21 cellular contexts compared by ENCODE assay signal in genomic region chr17:6393368-6393952, GRCh38. TPM values are rescaled to one million over a fixed set of nuclear protein-coding genes. Genes with fewer than 3 reads are reported as not detected.
DNase-seq lines count a peak whose midpoint lies in the region; ATAC-seq lines count a peak whose summit lies in the region.
"Had no signal": no experiment of that assay in that cellular context is flagged by ENCODE, and none has a peak within 500 bp of the region (broad histone marks: within the 10 kb centered on the region; RNA-seq: fewer than 3 reads in every experiment).

No MANE protein-coding gene starts in this region.

- H3K27me3 ChIP-seq in neuronal stem cell (ENCODE audit: control insufficient read depth in 3 of 3, insufficient read depth in 3 of 3, low read depth in 1 of 3, low read length in 3 of 3) = no peaks in the 10 kb centered on the region

- no peak overlapping the region for H3K27ac Mint-ChIP-seq in activated T-helper 17 cell treated with anti-CD3 and anti-CD28 coated beads, Interleukin-2, amount 50 U/mL, for 72 hours
- H3K27ac Mint-ChIP-seq in T-helper 17 cell = no peak overlapping the region
- H3K27ac Mint-ChIP-seq in activated T-cell treated with anti-CD3 and anti-CD28 coated beads, Interleukin-2, amount 50 U/mL, for 24 hours = no peak overlapping the region
- H3K27ac Mint-ChIP-seq: activated naive CD4-positive, alpha-beta T cell treated with anti-CD3 and anti-CD28 coated beads, Interleukin-2, amount 10 ng/mL, durations not matched to agents 7 days and 5 days; CD14-positive monocyte had no signal

- no peak overlapping the region for H3K4me2 ChIP-seq in neuronal stem cell (ENCODE audit: insufficient read depth, low read length, poor library complexity, severe bottlenecking)

- WGBS in neuronal stem cell (ENCODE audit: extremely low coverage in 2 of 2, insufficient read length in 2 of 2, insufficient replicate concordance in 1 of 2), 2 donors = no CpG with 5 or more reads among the region's 13 CpGs

- no peak overlapping the region for H2BK5ac ChIP-seq in neuronal stem cell (ENCODE audit: low read length)

- no peak overlapping the region for H3K23ac ChIP-seq in neuronal stem cell (ENCODE audit: low read depth, low read length, poor library complexity)

- no peaks in the 10 kb centered on the region for H3K4me1 Mint-ChIP-seq in activated T-helper 17 cell treated with anti-CD3 and anti-CD28 coated beads, Interleukin-2, amount 50 U/mL, for 72 hours
- no peaks in the 10 kb centered on the region for H3K4me1 Mint-ChIP-seq in T-helper 17 cell
- H3K4me1 Mint-ChIP-seq in activated T-cell treated with anti-CD3 and anti-CD28 coated beads, Interleukin-2, amount 50 U/mL, for 24 hours (ENCODE audit: low read depth) = no peaks in the 10 kb centered on the region
- H3K4me1 Mint-ChIP-seq: activated naive CD4-positive, alpha-beta T cell treated with anti-CD3 and anti-CD28 coated beads, Interleukin-2, amount 10 ng/mL, durations not matched to agents 7 days and 5 days; CD14-positive monocyte had no signal

- H3K79me1 ChIP-seq in neuronal stem cell (ENCODE audit: low read depth, low read length) = no peaks in the 10 kb centered on the region

- no peaks in the 10 kb centered on the region for H3K36me3 ChIP-seq in neuronal stem cell (replicated peaks in 1 of 2; ENCODE audit: control insufficient read depth in 2 of 2, insufficient read depth in 2 of 2, low read length in 2 of 2)
- H3K36me3 ChIP-seq: left ventricle myocardium inferior, sigmoid colon had no signal

- peak overlapping the region; percentile 31 for H3K14ac ChIP-seq in neuronal stem cell (ENCODE audit: low read length)

- no peak overlapping the region for H2BK120ac ChIP-seq in neuronal stem cell (ENCODE audit: low read depth, low read length)

- H2BK15ac ChIP-seq in neuronal stem cell (ENCODE audit: low read length) = no peak overlapping the region

- no peak overlapping the region for H2AFZ ChIP-seq in neuronal stem cell (ENCODE audit: low read length)

- no peak overlapping the region for H2BK12ac ChIP-seq in neuronal stem cell (ENCODE audit: low read length)

- H3K9me3 Mint-ChIP-seq in activated T-helper 17 cell treated with anti-CD3 and anti-CD28 coated beads, Interleukin-2, amount 50 U/mL, for 72 hours = no peaks in the 10 kb centered on the region
- no peaks in the 10 kb centered on the region for H3K9me3 Mint-ChIP-seq in activated T-cell treated with anti-CD3 and anti-CD28 coated beads, Interleukin-2, amount 50 U/mL, for 24 hours
- H3K9me3 Mint-ChIP-seq: activated naive CD4-positive, alpha-beta T cell treated with anti-CD3 and anti-CD28 coated beads, Interleukin-2, amount 10 ng/mL, durations not matched to agents 7 days and 5 days had no signal

- H3K18ac ChIP-seq in neuronal stem cell (ENCODE audit: low read length) = no peak overlapping the region

- H3K27me3 Mint-ChIP-seq in activated T-helper 17 cell treated with anti-CD3 and anti-CD28 coated beads, Interleukin-2, amount 50 U/mL, for 72 hours = peaks cover 23% of the 10 kb centered on the region
- peaks cover 43% of the 10 kb centered on the region for H3K27me3 Mint-ChIP-seq in T-helper 17 cell
- peaks cover 41% of the 10 kb centered on the region for H3K27me3 Mint-ChIP-seq in activated T-cell treated with anti-CD3 and anti-CD28 coated beads, Interleukin-2, amount 50 U/mL, for 24 hours

- peaks cover 0 to 2% of the 10 kb centered on the region in 2 donors for H3K9me3 ChIP-seq in neuronal stem cell (replicated peaks in 1 of 2; ENCODE audit: control insufficient read depth in 2 of 2, insufficient read depth in 1 of 2, low read depth in 1 of 2, low read length in 2 of 2)
- no peaks in the 10 kb centered on the region for H3K9me3 ChIP-seq in T-helper 17 cell (ENCODE audit: control insufficient read depth, low read length, poor library complexity, severe bottlenecking)
- H3K9me3 ChIP-seq: sigmoid colon had no signal

- H3K4ac ChIP-seq in neuronal stem cell (ENCODE audit: low read length) = no peak overlapping the region

- H3K27ac ChIP-seq in neuronal stem cell (replicated peaks; ENCODE audit: low read length) = no peak overlapping the region
- H3K27ac ChIP-seq: left ventricle myocardium inferior, sigmoid colon had no signal

- no peak overlapping the region for H3K9ac ChIP-seq in neuronal stem cell (ENCODE audit: low read depth, low read length, poor library complexity)

- H3K4me3 Mint-ChIP-seq in activated T-helper 17 cell treated with anti-CD3 and anti-CD28 coated beads, Interleukin-2, amount 50 U/mL, for 72 hours = no peak overlapping the region
- H3K4me3 Mint-ChIP-seq in T-helper 17 cell = no peak overlapping the region
- no peak overlapping the region for H3K4me3 Mint-ChIP-seq in activated T-cell treated with anti-CD3 and anti-CD28 coated beads, Interleukin-2, amount 50 U/mL, for 24 hours
- H3K4me3 Mint-ChIP-seq: activated naive CD4-positive, alpha-beta T cell treated with anti-CD3 and anti-CD28 coated beads, Interleukin-2, amount 10 ng/mL, durations not matched to agents 7 days and 5 days; CD14-positive monocyte had no signal

- ATAC-seq in activated T-helper 17 cell treated with anti-CD3 and anti-CD28 coated beads, Interleukin-2, amount 50 U/mL, for 72 hours (replicated peaks) = no peak
- no peak for ATAC-seq in T-helper 17 cell

- H3K4me3 ChIP-seq in neuronal stem cell (ENCODE audit: low read length in 2 of 2) = no peak overlapping the region
- H3K4me3 ChIP-seq: left ventricle myocardium inferior, sigmoid colon had no signal

- H4K8ac ChIP-seq in neuronal stem cell (ENCODE audit: low read depth, low read length) = no peak overlapping the region

- H3K36me3 Mint-ChIP-seq in activated T-helper 17 cell treated with anti-CD3 and anti-CD28 coated beads, Interleukin-2, amount 50 U/mL, for 72 hours (ENCODE audit: low read depth) = no peaks in the 10 kb centered on the region
- H3K36me3 Mint-ChIP-seq in T-helper 17 cell (ENCODE audit: low read depth) = peaks cover 2% of the 10 kb centered on the region
- H3K36me3 Mint-ChIP-seq in activated T-cell treated with anti-CD3 and anti-CD28 coated beads, Interleukin-2, amount 50 U/mL, for 24 hours (ENCODE audit: low read depth) = no peaks in the 10 kb centered on the region
- H3K36me3 Mint-ChIP-seq: activated naive CD4-positive, alpha-beta T cell treated with anti-CD3 and anti-CD28 coated beads, Interleukin-2, amount 10 ng/mL, durations not matched to agents 7 days and 5 days; CD14-positive monocyte had no signal

- H3K4me1 ChIP-seq in neuronal stem cell (ENCODE audit: control insufficient read depth in 2 of 2, insufficient read depth in 1 of 2, low read depth in 1 of 2, low read length in 2 of 2) = peaks cover 10 to 16% of the 10 kb centered on the region in 2 donors
- H3K4me1 ChIP-seq: left ventricle myocardium inferior, sigmoid colon had no signal

- no peak overlapping the region for H4K91ac ChIP-seq in neuronal stem cell (ENCODE audit: low read depth, low read length, poor library complexity)

- peak; percentile 6 for DNase-seq in NCI-H1694 treated with DMSO at 0.1 percent for 48 hours (lab: John Stamatoyannopoulos, UW)
- DNase-seq in NCI-H1694 (lab: John Stamatoyannopoulos, UW) = no peak
- DNase-seq in NCI-H1105 treated with DMSO at 0.1 percent for 48 hours (lab: John Stamatoyannopoulos, UW) = peak; percentile 88
- peak; percentile 53 for DNase-seq in astrocyte of the hippocampus (ENCODE audit: low read depth, low spot score)
- DNase-seq in neuronal stem cell (ENCODE audit: low spot score) = no peak
- DNase-seq in T-helper 17 cell = no peak
- DNase-seq in activated T-cell treated with anti-CD3 and anti-CD28 coated beads, Interleukin-2, amount 50 U/mL, for 24 hours = no peak
- DNase-seq: activated CD4-positive, alpha-beta T cell treated with anti-CD3 and anti-CD28 coated beads, Interleukin-2, amount 50 U/mL, for 1 hour; activated naive CD4-positive, alpha-beta T cell treated with anti-CD3 and anti-CD28 coated beads, Interleukin-2, amount 10 ng/mL, durations not matched to agents 7 days and 5 days; activated T-cell treated with anti-CD3 and anti-CD28 coated beads for 4 hours; EL; left ventricle myocardium inferior; NCI-H526; sigmoid colon; stimulated activated CD4-positive, alpha-beta T cell treated with anti-CD3 and anti-CD28 coated beads, Interleukin-1b, Interleukin-23, amount 100 ng/mL, for 48 hours had no signal

- H2AK5ac ChIP-seq in neuronal stem cell (ENCODE audit: low read depth, low read length) = no peak overlapping the region

RNA-seq across cellular contexts. Expression of gene AIPL1, which starts 41.5 kb away (rescaled TPM):
- 0.26 TPM for polyA plus RNA-seq in neuronal stem cell (2013, experiment 1 of 2)
- 0.35 TPM for polyA plus RNA-seq in neuronal stem cell (2013, experiment 2 of 2)
- total RNA-seq in activated T-helper 17 cell treated with anti-CD3 and anti-CD28 coated beads, Interleukin-2, amount 50 U/mL, for 72 hours = not detected
- not detected for total RNA-seq in T-helper 17 cell
- total RNA-seq: A673, endothelial cell of umbilical vein, frontal cortex, left ventricle myocardium inferior, omental fat pad, sigmoid colon had no signal
- polyA plus RNA-seq: CD14-positive monocyte, endothelial cell of umbilical vein, sigmoid colon had no signal

RNA-seq across cellular contexts. Expression of gene PIMREG, which starts 50.8 kb away (rescaled TPM):
- polyA plus RNA-seq in neuronal stem cell (2013, experiment 1 of 2) = 103 TPM
- polyA plus RNA-seq in neuronal stem cell (2013, experiment 2 of 2) = 98.6 TPM
- total RNA-seq in activated T-helper 17 cell treated with anti-CD3 and anti-CD28 coated beads, Interleukin-2, amount 50 U/mL, for 72 hours = 1 to 10 TPM; 5.9 to 7.4 TPM
- not detected for total RNA-seq in T-helper 17 cell
- total RNA-seq: sigmoid colon had no signal
- polyA plus RNA-seq: CD14-positive monocyte had no signal

Comparison
In these comparisons a context has a peak if more than half of its experiments do, and no peak if none do; other contexts are left out.
1. DNase-seq: peak in NCI-H1694 treated with DMSO at 0.1 percent for 48 hours (single experiment), NCI-H1105 treated with DMSO at 0.1 percent for 48 hours (single experiment) and astrocyte of the hippocampus (single experiment); none in NCI-H1694 (single experiment), neuronal stem cell (single experiment), T-helper 17 cell (0 of 3) and activated T-cell treated with anti-CD3 and anti-CD28 coated beads, Interleukin-2, amount 50 U/mL, for 24 hours (single experiment).
2. RNA of gene PIMREG, which starts 50.8 kb away (total RNA-seq): 5.9 to 7.4 TPM in activated T-helper 17 cell treated with anti-CD3 and anti-CD28 coated beads, Interleukin-2, amount 50 U/mL, for 72 hours; not detected in T-helper 17 cell; every median in the first group is over 4 times any median in the second.